In the genomic region with DNA sequence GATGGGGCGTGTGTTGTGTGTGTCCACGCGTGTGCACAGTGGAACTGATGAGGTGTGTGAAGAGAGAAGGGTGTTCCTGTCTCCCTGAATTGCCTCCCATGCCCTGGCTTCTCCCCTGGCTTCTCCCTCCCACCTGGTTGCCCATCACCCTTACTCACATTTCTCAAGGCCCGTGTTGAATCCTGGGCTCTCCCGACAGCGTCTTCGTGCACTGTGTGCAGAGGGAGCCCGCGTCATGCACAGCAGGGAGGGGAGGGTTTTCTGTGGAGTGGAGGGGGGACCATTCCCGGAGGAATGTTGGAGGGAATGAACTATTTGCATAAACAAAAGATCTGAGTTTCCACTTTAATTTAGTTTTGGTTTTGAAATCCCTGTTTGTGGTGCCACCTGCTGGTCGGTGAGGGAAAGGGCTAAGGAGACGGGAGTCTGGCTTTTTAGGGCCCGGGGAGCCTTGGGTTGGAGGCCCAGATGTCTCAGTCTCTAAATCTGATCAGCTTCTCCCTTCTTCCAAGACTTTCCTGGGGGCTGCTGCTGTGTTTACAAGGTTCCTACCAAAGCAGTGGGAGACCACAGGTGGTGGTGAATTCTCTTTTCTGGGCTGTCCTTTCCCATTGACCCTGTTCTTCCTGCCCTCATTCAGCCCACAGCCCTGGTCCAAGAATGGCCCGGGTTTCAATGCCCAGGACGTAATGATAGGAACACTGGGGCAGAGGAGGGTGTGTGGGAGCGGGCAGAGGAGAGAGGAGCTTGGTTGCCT, we compare ENCODE assay signal across 8 cellular contexts. TPM values are rescaled to one million over a fixed set of nuclear protein-coding genes. Genes with fewer than 3 reads are reported as not detected.
DNase-seq lines count a peak whose midpoint lies in the region; ATAC-seq, FAIRE-seq and TF ChIP-seq lines count a peak whose summit lies in the region.

A gene (minus strand): TSS at position 217 of the 757 bp plus-strand sequence. CDS start 57 bp downstream, at position 160.

- no peaks in the 10 kb centered on the region for H3K9me3 ChIP-seq in psoas muscle

- DNase-seq in Daoy (ENCODE audit: low read depth) (peak; percentile 68), T-helper 1 cell (peak; percentile 40 to 66 (median 52)), amniotic stem cell (lab: John Stamatoyannopoulos, UW) (peak; percentile 30), left ventricle myocardium superior (peak; percentile 78), psoas muscle (peak; percentile 80 to 89), urothelium cell line (ENCODE audit: low spot score) (peak; percentile 74)

- H3K4me1 ChIP-seq in psoas muscle, result peaks cover 11% of the 10 kb centered on the region

- peak within 1 kb of the TSS; percentile 65 for H3K4me3 ChIP-seq in psoas muscle

- H3K27ac ChIP-seq in psoas muscle, result peak within 1 kb of the TSS; percentile 58

- WGBS in psoas muscle, 3 donors, result 7 to 14% (median 10%) methylated on average over 16 of the region's 16 CpGs

- H3K36me3 ChIP-seq in psoas muscle (ENCODE audit: insufficient read depth in 1 of 2, low read depth in 1 of 2), result peaks cover 0 to 22% of the 10 kb centered on the region in 2 donors

- ATAC-seq in left ventricle myocardium superior (peak; percentile 85), psoas muscle (peak; percentile 57 to 73 (median 63)), GM19035 (IDR thresholded peaks at IDR 0.05; ENCODE audit: unreplicated experiment) (no peak)

- intact Hi-C loops in left ventricle myocardium superior (cut with micrococcal nuclease), result no loop called here
- intact Hi-C loops in psoas muscle (cut with DNase I), result loop anchor here (1.0 to 5.0 kb wide), 3 partner anchors 32 to 145 kb away; a partner anchor contains a TSS

- peak; percentile 87 for TF ChIP-seq RAD21 in Ishikawa (IDR thresholded peaks at IDR 0.05; ENCODE audit: low read depth)

- TF ChIP-seq EP300 in Ishikawa (IDR thresholded peaks at IDR 0.05; ENCODE audit: borderline replicate concordance), result no peak

- peak; percentile 17 for FAIRE-seq in urothelium cell line (lab: Jason Lieb, UNC)

- TF ChIP-seq CTCF in psoas muscle (IDR thresholded peaks at IDR 0.05), result peak; percentile 91

- no peaks in the 10 kb centered on the region for H3K27me3 ChIP-seq in psoas muscle (ENCODE audit: insufficient read depth in 3 of 3, low read length in 2 of 3)

TF ChIP-seq in Ishikawa, 13 proteins besides CTCF, POLR2A, EP300 and RAD21:
- no peak for TF ChIP-seq ZBTB7A (IDR thresholded peaks at IDR 0.05; ENCODE audit: low read depth)
- no peak for TF ChIP-seq FOXM1 (IDR thresholded peaks at IDR 0.05; ENCODE audit: borderline replicate concordance, low read depth)
- no peak for TF ChIP-seq TCF12 (IDR thresholded peaks at IDR 0.05; ENCODE audit: low read depth)
- no peak for TF ChIP-seq TEAD4 (IDR thresholded peaks at IDR 0.05)
- TF ChIP-seq CEBPB (IDR thresholded peaks at IDR 0.05), result no peak
- TF ChIP-seq EGR1 (IDR thresholded peaks at IDR 0.05), result no peak
- no peak for TF ChIP-seq TAF1 (IDR thresholded peaks at IDR 0.05; ENCODE audit: low read depth)
- no peak for TF ChIP-seq CREB1 (IDR thresholded peaks at IDR 0.05; ENCODE audit: low read depth)
- TF ChIP-seq, protein P1, sequence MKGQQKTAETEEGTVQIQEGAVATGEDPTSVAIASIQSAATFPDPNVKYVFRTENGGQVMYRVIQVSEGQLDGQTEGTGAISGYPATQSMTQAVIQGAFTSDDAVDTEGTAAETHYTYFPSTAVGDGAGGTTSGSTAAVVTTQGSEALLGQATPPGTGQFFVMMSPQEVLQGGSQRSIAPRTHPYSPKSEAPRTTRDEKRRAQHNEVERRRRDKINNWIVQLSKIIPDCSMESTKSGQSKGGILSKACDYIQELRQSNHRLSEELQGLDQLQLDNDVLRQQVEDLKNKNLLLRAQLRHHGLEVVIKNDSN (IDR thresholded peaks at IDR 0.05), result no peak
TF ChIP-seq in Ishikawa: peak in this region for 0.

RNA-seq across cellular contexts. Expression of the gene that starts here (rescaled TPM):
- total RNA-seq in Daoy (2014; rRNA removed; shearing (Covaris generic)), result 2.3 and 2.9 TPM in 2 replicates
- total RNA-seq in left ventricle myocardium superior, result 142 TPM
- total RNA-seq in psoas muscle, result 10 to 100 TPM; 63.2 to 70.9 (median 68.1) TPM
- 10 to 100 TPM; 32.4 to 58.4 (median 44.5) TPM for polyA plus RNA-seq in psoas muscle

Comparison
In these comparisons a context has a peak if more than half of its experiments do, and no peak if none do; other contexts are left out.
1. RNA of the gene that starts here (total RNA-seq): 142 TPM in left ventricle myocardium superior (single experiment) and 63.2 to 70.9 TPM in psoas muscle; 2.3 to 2.9 TPM in Daoy; every median in the first group is over 10 times any median in the second.
2. DNase-seq: peak in every context shown above with its lines; median percentile 84 in psoas muscle; 78 in left ventricle myocardium superior; 74 in urothelium cell line; 68 in Daoy; 52 in T-helper 1 cell; 30 in amniotic stem cell.